ENCODE assay signal across 11 cellular contexts in the genomic region with DNA sequence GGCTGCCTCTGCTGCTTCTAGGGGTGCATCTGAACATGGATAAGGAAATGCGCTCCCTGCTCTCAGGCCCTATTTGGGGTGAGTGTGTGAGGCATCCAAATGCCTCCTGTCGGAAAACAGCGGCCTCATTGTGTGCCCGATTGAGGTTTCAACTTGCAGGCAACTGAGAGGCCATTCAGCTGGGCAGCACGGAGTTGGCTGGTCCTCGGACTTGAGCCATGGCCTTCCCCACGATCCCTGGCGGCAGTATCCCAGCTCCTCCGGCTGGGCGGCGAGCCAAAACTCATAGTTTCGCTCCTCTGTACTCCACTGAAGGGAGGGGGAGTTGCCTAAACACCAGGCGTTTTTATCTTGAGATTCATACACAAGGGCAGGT.
DNase-seq lines count a peak whose midpoint lies in the region; ATAC-seq and TF ChIP-seq lines count a peak whose summit lies in the region.
"Had no signal": no experiment of that assay in that cellular context is flagged by ENCODE, and none has a peak within 500 bp of the region (broad histone marks: within the 10 kb centered on the region; RNA-seq: fewer than 3 reads in every experiment).

No MANE protein-coding gene starts in this region.

- WGBS in heart right ventricle, 2 donors, result 2% methylated on average over 13 of the region's 13 CpGs

- TF ChIP-seq CTCF in heart right ventricle (IDR thresholded peaks at IDR 0.05), result no peak
- TF ChIP-seq CTCF in osteoblast (IDR thresholded peaks at IDR 0.05; ENCODE audit: extremely low read depth, low read depth, low read length), result no peak

- ATAC-seq in heart right ventricle (peak; percentile 49 to 82 (median 69)), HG03025 (IDR thresholded peaks at IDR 0.05; ENCODE audit: low FRiP score, unreplicated experiment) (no peak), GM21529 (IDR thresholded peaks at IDR 0.05; ENCODE audit: unreplicated experiment) (no peak), GM21528 (IDR thresholded peaks at IDR 0.05; ENCODE audit: low FRiP score, unreplicated experiment) (no peak)
- ATAC-seq: PC-3 had no signal

- H3K9me3 ChIP-seq in heart right ventricle (no peaks in the 10 kb centered on the region), osteoblast (ENCODE audit: low read depth, low read length) (no peaks in the 10 kb centered on the region)
- H3K9me3 ChIP-seq: mucosa of descending colon had no signal

- H3K27ac ChIP-seq in heart right ventricle (peak overlapping the region; percentile 50 to 91 (median 83)), osteoblast (ENCODE audit: low read depth, low read length) (no peak overlapping the region)

- peaks cover 0 to 54% (median 7%) of the 10 kb centered on the region in 9 donors for H3K4me1 ChIP-seq in heart right ventricle
- no peaks in the 10 kb centered on the region for H3K4me1 ChIP-seq in osteoblast (ENCODE audit: insufficient read depth, low read length)

- H3K4me3 ChIP-seq in heart right ventricle (peak overlapping the region; percentile 39 to 64 (median 56)), osteoblast (ENCODE audit: insufficient read depth, low read length) (peak overlapping the region; percentile 55)
- H3K4me3 ChIP-seq: mucosa of descending colon had no signal

- H2AFZ ChIP-seq in osteoblast (ENCODE audit: low read length), result no peak overlapping the region

- H3K27me3 ChIP-seq in heart right ventricle, result peaks cover 0 to 68% (median 33%) of the 10 kb centered on the region in 7 donors
- peaks cover 27% of the 10 kb centered on the region for H3K27me3 ChIP-seq in osteoblast (ENCODE audit: insufficient read depth, low read length)

- H3K79me2 ChIP-seq in osteoblast (ENCODE audit: insufficient read depth, low read length), result no peaks in the 10 kb centered on the region

- intact Hi-C loops in heart right ventricle (cut with DNase I), result loop anchor here in 6 of 10 donors (2.0 to 10.0 kb wide), 11 partner anchors 225 to 757 kb away; no protein-coding TSS in a partner anchor

- no peaks in the 10 kb centered on the region for H4K20me1 ChIP-seq in osteoblast (ENCODE audit: insufficient read depth, low read length)

- DNase-seq in DMS 273 (lab: John Stamatoyannopoulos, UW; ENCODE audit: unreplicated experiment) (peak; percentile 86), NCI-H748 treated with DMSO at 0.1 percent for 48 hours (lab: John Stamatoyannopoulos, UW) (peak; percentile 23), heart right ventricle (peak; percentile 63 to 75), osteoblast (ENCODE audit: insufficient read length, low spot score, missing footprints) (peak; percentile 83), NCI-H774 (lab: John Stamatoyannopoulos, UW) (no peak)
- DNase-seq: EL, PC-3 had no signal

- no peaks in the 10 kb centered on the region for H3K36me3 ChIP-seq in heart right ventricle
- H3K36me3 ChIP-seq in osteoblast (ENCODE audit: insufficient read depth, low read length), result no peaks in the 10 kb centered on the region

- peak overlapping the region; percentile 67 for H3K4me2 ChIP-seq in osteoblast (ENCODE audit: insufficient read depth, low read length)

Comparison
In these comparisons a context has a peak if more than half of its experiments do, and no peak if none do; other contexts are left out.
1. ATAC-seq: peak in heart right ventricle (8 of 8); none in HG03025 (single experiment), GM21529 (single experiment) and GM21528 (single experiment).